In genomic region chr16:46817961-46818360, GRCh38 we compare ENCODE assay signal across 27 cellular contexts. TPM values are rescaled to one million over a fixed set of nuclear protein-coding genes. Genes with fewer than 3 reads are reported as not detected.
DNase-seq lines count a peak whose midpoint lies in the region; ATAC-seq, FAIRE-seq and TF ChIP-seq lines count a peak whose summit lies in the region.
"Had no signal": no experiment of that assay in that cellular context is flagged by ENCODE, and none has a peak within 500 bp of the region (broad histone marks: within the 10 kb centered on the region; RNA-seq: fewer than 3 reads in every experiment).

No MANE protein-coding gene starts in this region.

- H3K79me2 ChIP-seq in K562 (ENCODE audit: control insufficient read depth, insufficient read depth, low read length): peaks cover 68% of the 10 kb centered on the region

- H3K27ac Mint-ChIP-seq in activated T-helper 1 cell treated with anti-CD3 and anti-CD28 coated beads, Interleukin-12 subunit alpha, Interleukin-12 subunit beta, Interleukin-2, Interleukin-4 antibody, amounts not matched to agents 30 ng/mL and 10 ng/mL and 1 ng/mL, durations not matched to agents 14 hours and 24 hours and 36 hours: no peak overlapping the region
- H3K27ac Mint-ChIP-seq: activated naive CD8-positive, alpha-beta T cell treated with anti-CD3 and anti-CD28 coated beads, Interleukin-2, amount 10 ng/mL, durations not matched to agents 7 days and 5 days; stimulated activated naive CD8-positive, alpha-beta T cell treated with anti-CD3 and anti-CD28 coated beads, Interleukin-15, amount 100 ng/mL, for 72 hours had no signal

- DNase-seq in DMS53 (lab: John Stamatoyannopoulos, UW) (peak; percentile 16), DMS53 treated with DMSO at 0.1 percent for 48 hours (lab: John Stamatoyannopoulos, UW; ENCODE audit: unreplicated experiment) (no peak), NB4 (ENCODE audit: low read depth) (peak; percentile 22), K562 (ENCODE audit: extremely low read depth in 1 of 4, low spot score in 3 of 4) (peak in 1 of 4 experiments; percentile 45), myocyte (ENCODE audit: low read depth) (peak; percentile 22)
- no peak for DNase-seq in activated T-helper 1 cell treated with anti-CD3 and anti-CD28 coated beads, Interleukin-12 subunit alpha, Interleukin-12 subunit beta, Interleukin-2, Interleukin-4 antibody, amounts not matched to agents 30 ng/mL and 10 ng/mL and 1 ng/mL, durations not matched to agents 14 hours and 24 hours and 36 hours (ENCODE audit: low spot score)
- DNase-seq: activated naive CD8-positive, alpha-beta T cell treated with anti-CD3 and anti-CD28 coated beads, Interleukin-2, amount 10 ng/mL, durations not matched to agents 7 days and 5 days; BE2C; Caco-2; Kasumi-1; left cardiac atrium; NCI-H1417 treated with DMSO at 0.1 percent for 48 hours; NCI-H82; PC-9; stimulated activated CD4-positive, alpha-beta T cell treated with anti-CD3 and anti-CD28 coated beads, Interleukin-2, amount 100 ng/mL, for 48 hours; stimulated activated naive CD8-positive, alpha-beta T cell treated with anti-CD3 and anti-CD28 coated beads, Interleukin-15, amount 100 ng/mL, for 72 hours; upper lobe of left lung had no signal

- H2AFZ ChIP-seq in K562 (ENCODE audit: low read depth, low read length): no peak overlapping the region
- H2AFZ ChIP-seq: PC-9 had no signal

- FAIRE-seq in K562 (lab: Jason Lieb, UNC): peak; percentile 68
- FAIRE-seq: GM19239 had no signal

- POLR2A ChIA-PET in K562 (lab: Yijun Ruan, JAX): interaction anchor here (1.1 to 1.3 kb wide), 2 partner anchors 123 to 125 kb away, joined by 3 to 4 read pairs; no protein-coding TSS in a partner anchor

- peaks cover 38% of the 10 kb centered on the region for H3K36me3 Mint-ChIP-seq in activated T-helper 1 cell treated with anti-CD3 and anti-CD28 coated beads, Interleukin-12 subunit alpha, Interleukin-12 subunit beta, Interleukin-2, Interleukin-4 antibody, amounts not matched to agents 30 ng/mL and 10 ng/mL and 1 ng/mL, durations not matched to agents 14 hours and 24 hours and 36 hours (ENCODE audit: low read depth)

- H3K9ac ChIP-seq in K562 (ENCODE audit: insufficient read depth in 1 of 2, low read depth in 2 of 2, low read length in 2 of 2): no peak overlapping the region

- TF ChIP-seq POLR2A in NB4 (IDR thresholded peaks at IDR 0.05; ENCODE audit: extremely low read depth, insufficient read length) (no peak), K562 (conservative IDR thresholded peaks at IDR 0.05) (no peak)

- TF ChIP-seq CTCF in NB4 (IDR thresholded peaks at IDR 0.05; ENCODE audit: low read depth, low read length) (no peak), K562 (IDR thresholded peaks at IDR 0.05 in 2 of 3, conservative IDR thresholded peaks at IDR 0.05 in 1 of 3; ENCODE audit: insufficient read depth in 2 of 3, low read depth in 1 of 3, low read length in 3 of 3) (no peak)

- H3K9me3 ChIP-seq in K562 (replicated peaks; ENCODE audit: control insufficient read depth, insufficient read depth, low read depth, low read length): 0 out of 2 replicates have a peak, but pooled peaks cover 2% of the 10 kb centered on the region
- H3K9me3 ChIP-seq: BE2C, Caco-2, prostate gland, upper lobe of left lung had no signal

- peaks cover 46% of the 10 kb centered on the region for H3K4me1 Mint-ChIP-seq in activated T-helper 1 cell treated with anti-CD3 and anti-CD28 coated beads, Interleukin-12 subunit alpha, Interleukin-12 subunit beta, Interleukin-2, Interleukin-4 antibody, amounts not matched to agents 30 ng/mL and 10 ng/mL and 1 ng/mL, durations not matched to agents 14 hours and 24 hours and 36 hours (ENCODE audit: low read depth)
- H3K4me1 Mint-ChIP-seq: neural crest cell had no signal

- CTCF ChIA-PET in K562 (lab: Yijun Ruan, JAX; ENCODE audit: low intra/inter-chr PET ratio): no interaction called here

- 3% methylated on average over 2 of the region's 2 CpGs for WGBS in K562 (ENCODE audit: insufficient coverage, low coverage, missing lambda C conversion rate)

- no peaks in the 10 kb centered on the region for H3K27me3 ChIP-seq in K562 (ENCODE audit: control insufficient read depth in 2 of 2, insufficient read depth in 2 of 2, low read length in 2 of 2)
- H3K27me3 ChIP-seq: BE2C, upper lobe of left lung had no signal

- H3K9me3 Mint-ChIP-seq in activated T-helper 1 cell treated with anti-CD3 and anti-CD28 coated beads, Interleukin-12 subunit alpha, Interleukin-12 subunit beta, Interleukin-2, Interleukin-4 antibody, amounts not matched to agents 30 ng/mL and 10 ng/mL and 1 ng/mL, durations not matched to agents 14 hours and 24 hours and 36 hours: peaks cover 19% of the 10 kb centered on the region
- H3K9me3 Mint-ChIP-seq: neural crest cell had no signal

- H3K9me1 ChIP-seq in K562 (ENCODE audit: control insufficient read depth, insufficient read depth, low read length): no peaks in the 10 kb centered on the region

- peak; percentile 75 for ATAC-seq in K562
- ATAC-seq in GM19455 (IDR thresholded peaks at IDR 0.05; ENCODE audit: unreplicated experiment): no peak
- no peak for ATAC-seq in HG02973 (IDR thresholded peaks at IDR 0.05; ENCODE audit: unreplicated experiment)
- ATAC-seq: activated CD4-positive, CD25-positive, alpha-beta regulatory T cell treated with anti-CD3 and anti-CD28 coated beads, Interleukin-2, amount 50 U/mL, for 24 hours; left cardiac atrium; stimulated activated naive CD8-positive, alpha-beta T cell treated with anti-CD3 and anti-CD28 coated beads, Interleukin-15, amount 100 ng/mL, for 72 hours had no signal

- no peak for TF ChIP-seq RAD21 in K562 (CRISPR knock-in tag; conservative IDR thresholded peaks at IDR 0.05 in 1 of 2, IDR thresholded peaks at IDR 0.05 in 1 of 2)

- 0 out of 3 replicates have a peak, but pooled peaks cover 2% of the 10 kb centered on the region for H3K36me3 ChIP-seq in K562 (ENCODE audit: control insufficient read depth, insufficient read depth, low read length)
- H3K36me3 ChIP-seq: BE2C, prostate gland, upper lobe of left lung had no signal

- no peak overlapping the region for H3K4me2 ChIP-seq in K562 (ENCODE audit: insufficient read depth, low read length)
- H3K4me2 ChIP-seq: PC-9 had no signal

- no peak overlapping the region for H3K4me3 Mint-ChIP-seq in activated T-helper 1 cell treated with anti-CD3 and anti-CD28 coated beads, Interleukin-12 subunit alpha, Interleukin-12 subunit beta, Interleukin-2, Interleukin-4 antibody, amounts not matched to agents 30 ng/mL and 10 ng/mL and 1 ng/mL, durations not matched to agents 14 hours and 24 hours and 36 hours
- H3K4me3 Mint-ChIP-seq: activated naive CD8-positive, alpha-beta T cell treated with anti-CD3 and anti-CD28 coated beads, Interleukin-2, amount 10 ng/mL, durations not matched to agents 7 days and 5 days; neural crest cell; stimulated activated naive CD8-positive, alpha-beta T cell treated with anti-CD3 and anti-CD28 coated beads, Interleukin-15, amount 100 ng/mL, for 72 hours had no signal

- no peaks in the 10 kb centered on the region for H3K27me3 Mint-ChIP-seq in activated T-helper 1 cell treated with anti-CD3 and anti-CD28 coated beads, Interleukin-12 subunit alpha, Interleukin-12 subunit beta, Interleukin-2, Interleukin-4 antibody, amounts not matched to agents 30 ng/mL and 10 ng/mL and 1 ng/mL, durations not matched to agents 14 hours and 24 hours and 36 hours (ENCODE audit: insufficient read depth)
- H3K27me3 Mint-ChIP-seq: activated naive CD8-positive, alpha-beta T cell treated with anti-CD3 and anti-CD28 coated beads, Interleukin-2, amount 10 ng/mL, durations not matched to agents 7 days and 5 days; stimulated activated naive CD8-positive, alpha-beta T cell treated with anti-CD3 and anti-CD28 coated beads, Interleukin-15, amount 100 ng/mL, for 72 hours had no signal

- intact Hi-C loops in K562 (cut with micrococcal nuclease): loop anchor here (1.0 kb wide), 1 partner anchor 125 kb away; no protein-coding TSS in a partner anchor
- intact Hi-C loops in activated T-helper 1 cell treated with anti-CD3 and anti-CD28 coated beads, Interleukin-12 subunit alpha, Interleukin-12 subunit beta, Interleukin-2, Interleukin-4 antibody, amounts not matched to agents 30 ng/mL and 10 ng/mL and 1 ng/mL, durations not matched to agents 14 hours and 24 hours and 36 hours (cut with micrococcal nuclease): no loop called here

- no peak for TF ChIP-seq EP300 in K562 (IDR thresholded peaks at IDR 0.05; ENCODE audit: low read length)

- H4K20me1 ChIP-seq in K562 (replicated peaks; ENCODE audit: control insufficient read depth, insufficient read depth, low read length): no peaks in the 10 kb centered on the region

- in situ Hi-C loops in K562 (cut with MboI): no loop called here

- no peak overlapping the region for H3K4me3 ChIP-seq in NB4 (ENCODE audit: low read depth, low read length)
- no peak overlapping the region for H3K4me3 ChIP-seq in K562
- H3K4me3 ChIP-seq: PC-9, prostate gland, SK-N-MC, skin epidermis, upper lobe of left lung had no signal

- no peak overlapping the region for H3K27ac ChIP-seq in K562 (ENCODE audit: extremely low read depth, low read depth, low read length)
- H3K27ac ChIP-seq: 22Rv1, epithelial cell of prostate, PC-9, prostate gland, SK-N-MC, skin epidermis, upper lobe of left lung had no signal

- no TSS peak for BruUV-seq in K562 (replicated peaks; lab: Mats Ljungman, UMichigan)

- peaks cover 0 to 13% of the 10 kb centered on the region in 2 experiments; a peak in 2 of 5 replicates for H3K4me1 ChIP-seq in K562 (replicated peaks in 1 of 2; ENCODE audit: control insufficient read depth in 2 of 2, insufficient read depth in 2 of 2, low read length in 2 of 2)
- H3K4me1 ChIP-seq: BE2C, Caco-2, prostate gland had no signal

RNA-seq across cellular contexts. Expression of gene C16orf87, which starts 13.0 kb away (rescaled TPM):
- total RNA-seq in K562 (2011; cell fraction: chromatin; rRNA removed; ENCODE audit: low replicate concordance): 1.9 and 6.0 TPM in 2 replicates
- 1.8 and 2.0 TPM in 2 replicates for total RNA-seq in K562 (2011; cell fraction: nucleolus; rRNA removed)
- total RNA-seq in K562 (2011; cell fraction: nucleoplasm; rRNA removed): 3.9 and 6.0 TPM in 2 replicates
- total RNA-seq in K562 (2014; rRNA removed) (7.7 and 10.5 TPM in 2 replicates), K562 (2014; rRNA removed; fragmentation: Illumina TruSeq; extraction: Trizol) (13.0 and 13.2 TPM in 2 replicates), K562 (2015; rRNA removed; fragmentation: Illumina TruSeq; extraction: Trizol) (10.9 and 12.6 TPM in 2 replicates), K562 (2021) (8.3 and 9.1 TPM in 2 replicates), myocyte (30.6 and 33.6 TPM in 2 replicates)
- polyA plus RNA-seq in K562 (2011; rRNA removed) (6.3 and 7.8 TPM in 2 replicates), K562 (2014; fragmentation: Illumina TruSeq; extraction: Trizol) (9.1 and 9.6 TPM in 2 replicates), K562 (2014; fragmentation: Nextera tagmentation; extraction: Ambion mirVana) (10 to 100 TPM; 13.9 to 16.7 TPM), K562 (2014; rRNA removed) (8.2 and 10.8 TPM in 2 replicates)
- 1.5 and 2.6 TPM in 2 replicates for polyA plus RNA-seq in K562 (2011; cell fraction: cytosol; rRNA removed)
- 1.9 and 3.1 TPM in 2 replicates for polyA plus RNA-seq in K562 (2011; cell fraction: nucleus; rRNA removed)
- 6.2 and 8.7 TPM in 2 replicates for polyA plus RNA-seq in K562 (2012)
- polyA minus RNA-seq in K562 (2011; rRNA and poly(A)+ RNA removed): 6.2 and 7.6 TPM in 2 replicates
- 2.8 and 3.1 TPM in 2 replicates for polyA minus RNA-seq in K562 (2011; cell fraction: cytosol; rRNA and poly(A)+ RNA removed)
- polyA minus RNA-seq in K562 (2011; cell fraction: nucleus; rRNA and poly(A)+ RNA removed): 2.0 and 4.7 TPM in 2 replicates
- 14.3 TPM for polyA plus RNA-seq in myocyte (2012)
- 40.8 and 44.5 TPM in 2 replicates for total RNA-seq in activated T-helper 1 cell treated with anti-CD3 and anti-CD28 coated beads, Interleukin-12 subunit alpha, Interleukin-12 subunit beta, Interleukin-2, Interleukin-4 antibody, amounts not matched to agents 30 ng/mL and 10 ng/mL and 1 ng/mL, durations not matched to agents 14 hours and 24 hours and 36 hours

Comparison
In these comparisons a context has a peak if more than half of its experiments do, and no peak if none do; other contexts are left out.
1. DNase-seq: peak in DMS53 (single experiment), NB4 (single experiment) and myocyte (single experiment); none in DMS53 treated with DMSO at 0.1 percent for 48 hours (single experiment) and activated T-helper 1 cell treated with anti-CD3 and anti-CD28 coated beads, Interleukin-12 subunit alpha, Interleukin-12 subunit beta, Interleukin-2, Interleukin-4 antibody, amounts not matched to agents 30 ng/mL and 10 ng/mL and 1 ng/mL, durations not matched to agents 14 hours and 24 hours and 36 hours (single experiment).